In genomic region chr16:15054357-15055140, GRCh38 we compare ENCODE assay signal across 2 cellular contexts.
TF ChIP-seq lines count a peak whose summit lies in the region.

No MANE protein-coding gene starts in this region.

TF ChIP-seq in A549, 52 proteins besides CTCF, POLR2A, EP300 and RAD21 (continued from another document):
- TF ChIP-seq ELK1 (IDR thresholded peaks at IDR 0.05; ENCODE audit: low read depth, low read length) = no peak
- no peak for TF ChIP-seq GATA3 (IDR thresholded peaks at IDR 0.05; ENCODE audit: borderline replicate concordance)
- no peak for TF ChIP-seq CHD2 (IDR thresholded peaks at IDR 0.05; ENCODE audit: low read length, partially characterized antibody)
- no peak for TF ChIP-seq JUNB (IDR thresholded peaks at IDR 0.05)
- no peak for TF ChIP-seq CBX2 (IDR thresholded peaks at IDR 0.05; ENCODE audit: borderline replicate concordance, low read depth)
- no peak for TF ChIP-seq FOXS1 (CRISPR knock-in tag; IDR thresholded peaks at IDR 0.05)
- no peak for TF ChIP-seq KDM5A (IDR thresholded peaks at IDR 0.05)
- no peak for TF ChIP-seq RNF2 (IDR thresholded peaks at IDR 0.05; ENCODE audit: borderline replicate concordance, low read depth)
TF ChIP-seq in A549: peak in this region for 0.

TF ChIP-seq in IMR-90, 13 proteins besides CTCF, POLR2A, EP300 and RAD21 (continued from another document):
- TF ChIP-seq MAZ (IDR thresholded peaks at IDR 0.05; ENCODE audit: borderline replicate concordance, low read depth, low read length) (no peak), CEBPB (IDR thresholded peaks at IDR 0.05; ENCODE audit: low read depth, low read length) (no peak), NFE2L2 (IDR thresholded peaks at IDR 0.05; ENCODE audit: low read depth, low read length) (no peak), USF2 (IDR thresholded peaks at IDR 0.05; ENCODE audit: low read depth, low read length) (no peak), MXI1 (IDR thresholded peaks at IDR 0.05; ENCODE audit: borderline replicate concordance, low read depth, low read length) (no peak), RCOR1 (IDR thresholded peaks at IDR 0.05; ENCODE audit: insufficient replicate concordance, low read length) (no peak), BHLHE40 (IDR thresholded peaks at IDR 0.05; ENCODE audit: low read depth, low read length) (no peak)
TF ChIP-seq in IMR-90: peak in this region for 0.
